In the genomic region with DNA sequence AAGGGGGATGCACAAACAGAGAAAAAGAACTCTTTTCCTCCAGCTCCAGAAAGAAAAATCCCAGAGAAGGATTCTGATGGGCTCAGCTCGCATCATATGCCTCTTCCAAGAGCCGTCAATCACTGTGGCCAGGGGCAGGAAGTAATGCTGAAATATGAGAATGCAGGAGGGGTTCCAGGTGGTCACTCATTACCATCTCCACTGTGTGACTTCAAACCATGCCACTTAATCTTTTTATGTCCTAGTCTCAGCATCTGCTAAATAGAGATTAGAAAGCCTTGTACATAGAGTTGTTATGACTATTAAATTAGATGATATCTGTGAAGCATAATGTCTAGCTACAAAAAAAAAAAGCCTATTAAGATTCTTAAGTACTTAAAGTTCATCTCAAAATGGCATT, we compare ENCODE assay signal across 18 cellular contexts.
"Had no signal": no experiment of that assay in that cellular context is flagged by ENCODE, and none has a peak within 500 bp of the region (broad histone marks: within the 10 kb centered on the region; RNA-seq: fewer than 3 reads in every experiment).

No MANE protein-coding gene starts in this region.

- DNase-seq: cortex of kidney; dorsolateral prefrontal cortex; effector CD8-positive, alpha-beta T cell; foreskin melanocyte; head of caudate nucleus; left colon; mucosa of descending colon; natural killer cell; occipital lobe; pancreas; right cardiac atrium; small intestine; stimulated activated CD4-positive, alpha-beta T cell treated with anti-CD3 and anti-CD28 coated beads, Interleukin-12 subunit alpha, Interleukin-12 subunit beta, amount 100 ng/mL, for 4 hours; stimulated activated naive CD4-positive, alpha-beta T cell treated with Interleukin-2 at 50 U/mL for 16 hours; uterus had no signal

- H3K27me3 ChIP-seq: hepatocyte, uterus had no signal

- H3K79me2 ChIP-seq: hepatocyte had no signal

- H3K4me3 ChIP-seq: dorsolateral prefrontal cortex, hepatocyte, mucosa of descending colon, pancreas, uterus had no signal

- H3K27ac Mint-ChIP-seq: natural killer cell, progenitor cell of endocrine pancreas, type B pancreatic cell had no signal

- H3K4me1 ChIP-seq: pancreas, uterus had no signal

- H3K27ac ChIP-seq: dorsolateral prefrontal cortex, hepatocyte, pancreas, uterus had no signal

- H3K9me3 Mint-ChIP-seq: natural killer cell had no signal

- H3K4me3 Mint-ChIP-seq: natural killer cell, type B pancreatic cell had no signal

- H3K4me2 ChIP-seq: hepatocyte had no signal

- H3K36me3 Mint-ChIP-seq: natural killer cell, type B pancreatic cell had no signal

- H3K36me3 ChIP-seq: pancreas, uterus had no signal
